Comparison of ENCODE assay signal across 1 cellular context in genomic region chr16:85637808-85638186, GRCh38.
TF ChIP-seq lines count a peak whose summit lies in the region.

No MANE protein-coding gene starts in this region.

TF ChIP-seq in HepG2, 621 proteins besides CTCF, POLR2A, EP300 and RAD21 (continued from another document):
- TF ChIP-seq ZNF17 (CRISPR knock-in tag; IDR thresholded peaks at IDR 0.05) (no peak), HNRNPL (IDR thresholded peaks at IDR 0.05; ENCODE audit: low read depth, low read length) (0 out of 2 replicates have a peak, but pooled peaks have one; percentile 22)
